ENCODE assay signal across 9 cellular contexts in genomic region chr19:10624585-10624984, GRCh38. TPM values are rescaled to one million over a fixed set of nuclear protein-coding genes. Genes with fewer than 3 reads are reported as not detected.
DNase-seq lines count a peak whose midpoint lies in the region; ATAC-seq and TF ChIP-seq lines count a peak whose summit lies in the region.
"Had no signal": no experiment of that assay in that cellular context is flagged by ENCODE, and none has a peak within 500 bp of the region (broad histone marks: within the 10 kb centered on the region; RNA-seq: fewer than 3 reads in every experiment).

No MANE protein-coding gene starts in this region.

- peaks cover 34 to 52% (median 47%) of the 10 kb centered on the region in 3 donors for H3K4me1 Mint-ChIP-seq in naive B cell

- no peaks in the 10 kb centered on the region for H3K27me3 Mint-ChIP-seq in naive B cell

- no peak for ATAC-seq in heart left ventricle
- ATAC-seq in Right ventricle myocardium superior (ENCODE audit: poor library complexity), result no peak
- ATAC-seq in naive B cell (ENCODE audit: low read depth in 2 of 2), result peak in 1 of 2 donors; percentile 23
- ATAC-seq in upper lobe of right lung, result peak; percentile 12
- ATAC-seq in GM18867 (IDR thresholded peaks at IDR 0.05; ENCODE audit: unreplicated experiment), result no peak

- peak overlapping the region in 1 of 8 donors; percentile 9 for H3K4me3 Mint-ChIP-seq in naive B cell

- H3K27ac ChIP-seq in heart left ventricle (peak overlapping the region in 8 of 12 donors; percentile 63 to 94 (median 78)), cingulate gyrus (ENCODE audit: low read depth, low read length) (peak overlapping the region; percentile 65), upper lobe of right lung (peak overlapping the region; percentile 89)

- H3K4me1 ChIP-seq in heart left ventricle, result peaks cover 0 to 30% (median 16%) of the 10 kb centered on the region in 12 donors
- peaks cover 9% of the 10 kb centered on the region for H3K4me1 ChIP-seq in upper lobe of right lung

- DNase-seq in heart left ventricle (no peak), Right ventricle myocardium superior (no peak), naive B cell (no peak), upper lobe of right lung (no peak), NCI-H345 treated with DMSO at 0.1 percent for 48 hours (lab: John Stamatoyannopoulos, UW; ENCODE audit: unreplicated experiment) (no peak), middle frontal gyrus (ENCODE audit: extremely low spot score, low spot score) (no peak)

- WGBS in heart left ventricle, 4 donors, result 80 to 83% (median 82%) methylated on average over 5 to 6 of the region's 6 CpGs

- no peak for TF ChIP-seq POLR2A in heart left ventricle (IDR thresholded peaks at IDR 0.05)

- H3K4me3 ChIP-seq in heart left ventricle (peak overlapping the region in 10 of 12 donors; percentile 56 to 83 (median 66)), upper lobe of right lung (peak overlapping the region; percentile 71)

- H3K9me3 ChIP-seq in heart left ventricle (no peaks in the 10 kb centered on the region), upper lobe of right lung (no peaks in the 10 kb centered on the region)

- H3K27me3 ChIP-seq in heart left ventricle (no peaks in the 10 kb centered on the region), upper lobe of right lung (no peaks in the 10 kb centered on the region)

- intact Hi-C loops in heart left ventricle (cut with DNase I), result no loop called here
- intact Hi-C loops in Right ventricle myocardium superior (cut with DNase I), result no loop called here
- intact Hi-C loops in upper lobe of right lung (cut with DNase I), result no loop called here

- peaks cover 0 to 8% of the 10 kb centered on the region in 2 donors for H3K36me3 Mint-ChIP-seq in naive B cell

- H3K9me3 Mint-ChIP-seq in naive B cell, result no peaks in the 10 kb centered on the region

- H3K27ac Mint-ChIP-seq in naive B cell, result peak overlapping the region in 4 of 6 donors; percentile 10 to 91 (median 63)

- TF ChIP-seq CTCF in heart left ventricle (IDR thresholded peaks at IDR 0.05), result no peak
- TF ChIP-seq CTCF in upper lobe of right lung (IDR thresholded peaks at IDR 0.05), result no peak

- H3K36me3 ChIP-seq in heart left ventricle (peaks cover 0 to 31% (median 22%) of the 10 kb centered on the region in 9 donors), upper lobe of right lung (peaks cover 18% of the 10 kb centered on the region)

RNA-seq across cellular contexts. Expression of gene SLC44A2, which starts 0.8 kb away (rescaled TPM):
- total RNA-seq in heart left ventricle (100 to 1,000 TPM in 2 of 9 donors, 10 to 100 TPM in 7; 63.8 to 130 (median 91.9) TPM), Right ventricle myocardium superior (62.3 TPM), upper lobe of right lung (293 TPM)
- polyA plus RNA-seq in heart left ventricle (10 to 100 TPM; 43.1 to 66.3 TPM), naive B cell (ENCODE audit: low read depth in 6 of 6) (100 to 1,000 TPM; 290 to 499 (median 313) TPM)

RNA-seq across cellular contexts. Expression of gene ILF3, which starts 29.6 kb away (rescaled TPM):
- total RNA-seq in heart left ventricle (100 to 1,000 TPM in 7 of 9 donors, 10 to 100 TPM in 2; 45.7 to 140 (median 118) TPM), Right ventricle myocardium superior (91.7 TPM), upper lobe of right lung (182 TPM)
- polyA plus RNA-seq in heart left ventricle (10 to 100 TPM; 62.1 to 94.4 TPM), naive B cell (ENCODE audit: low read depth in 6 of 6) (10 to 100 TPM; 34.2 to 95.0 (median 71.6) TPM)

RNA-seq across cellular contexts. Expression of gene AP1M2, which starts 37.5 kb away (rescaled TPM):
- total RNA-seq in heart left ventricle (1 to 10 TPM in 1 of 9 donors, not detected in 8; 3.6 TPM), Right ventricle myocardium superior (not detected), upper lobe of right lung (37.8 TPM)
- polyA plus RNA-seq in heart left ventricle (not detected), naive B cell (ENCODE audit: low read depth in 6 of 6) (under 1 TPM in 2 of 6 donors, not detected in 4; 0.66 to 0.94 TPM)
- total RNA-seq: SK-MEL-5 had no signal

RNA-seq across cellular contexts. Expression of gene CDKN2D, which starts 55.8 kb away (rescaled TPM):
- total RNA-seq in heart left ventricle (10 to 100 TPM in 6 of 9 donors, 1 to 10 TPM in 3; 6.8 to 19.9 (median 11.8) TPM), Right ventricle myocardium superior (6.9 TPM), upper lobe of right lung (10.5 TPM)
- polyA plus RNA-seq in heart left ventricle (10 to 100 TPM; 11.1 to 28.0 TPM), naive B cell (ENCODE audit: low read depth in 6 of 6) (100 to 1,000 TPM; 110 to 209 (median 153) TPM)

RNA-seq across cellular contexts. Expression of gene KRI1, which starts 58.8 kb away (rescaled TPM):
- 10 to 100 TPM in 6 of 9 donors, 1 to 10 TPM in 3; 6.7 to 13.0 (median 10.4) TPM for total RNA-seq in heart left ventricle
- polyA plus RNA-seq in heart left ventricle, result 10 to 100 TPM in 1 of 2 donors, 1 to 10 TPM in 1; 9.8 to 15.0 TPM
- 10.4 TPM for total RNA-seq in Right ventricle myocardium superior
- polyA plus RNA-seq in naive B cell (ENCODE audit: low read depth in 6 of 6), result 10 to 100 TPM; 10.6 to 47.6 (median 16.5) TPM
- 19.6 TPM for total RNA-seq in upper lobe of right lung
